ENCODE assay signal across 26 cellular contexts in genomic region chr7:155288055-155288454, GRCh38. TPM values are rescaled to one million over a fixed set of nuclear protein-coding genes. Genes with fewer than 3 reads are reported as not detected.
A peak's percentile ranks its signal among the peaks of the same experiment; 100 is the strongest.
DNase-seq lines count a peak whose midpoint lies in the region; ATAC-seq, FAIRE-seq and TF ChIP-seq lines count a peak whose summit lies in the region.
"Had no signal": no experiment of that assay in that cellular context is flagged by ENCODE, and none has a peak within 500 bp of the region (broad histone marks: within the 10 kb centered on the region; RNA-seq: fewer than 3 reads in every experiment).

No MANE protein-coding gene starts in this region.

- TF ChIP-seq POLR2A in right lobe of liver (IDR thresholded peaks at IDR 0.05) (no peak), HepG2 (IDR thresholded peaks at IDR 0.05; ENCODE audit: insufficient read depth in 1 of 2, low read depth in 2 of 2, low read length in 2 of 2) (no peak)

- no peak for FAIRE-seq in HepG2 (lab: Jason Lieb, UNC)
- FAIRE-seq: D721Med, GM19239, HTR-8/SVneo had no signal

- TF ChIP-seq EP300 in HepG2 (IDR thresholded peaks at IDR 0.05; ENCODE audit: low read depth in 2 of 2, low read length in 2 of 2) (no peak), HepG2 (CRISPR knock-in tag; IDR thresholded peaks at IDR 0.05; ENCODE audit: borderline replicate concordance) (no peak)

- H2AFZ ChIP-seq in HepG2 (ENCODE audit: low read length) (no peak overlapping the region), neural progenitor cell (replicated peaks) (no peak overlapping the region)

- H3K4me1 Mint-ChIP-seq in activated B cell treated with CpG ODN at 0.5 μM for 24 hours (peaks cover 24% of the 10 kb centered on the region), neural progenitor cell (peaks cover 13% of the 10 kb centered on the region)
- peaks cover 53% of the 10 kb centered on the region for H3K4me1 Mint-ChIP-seq in activated naive CD4-positive, alpha-beta T cell treated with anti-CD3 and anti-CD28 coated beads, Interleukin-2, amount 10 ng/mL, durations not matched to agents 7 days and 5 days
- H3K4me1 Mint-ChIP-seq in CD8-positive, alpha-beta memory T cell, result peaks cover 4 to 24% (median 16%) of the 10 kb centered on the region in 3 donors

- in situ Hi-C loops in HepG2 (cut with HindIII; ENCODE audit: extremely low pct_ligation_motif_present, low pct_unique_long_range_greater_than_20kb), result no loop called here

- 95% methylated on average over 13 of the region's 18 CpGs for WGBS in right lobe of liver (ENCODE audit: insufficient coverage, low coverage, low lambda C conversion rate, missing lambda C conversion rate)
- WGBS in HepG2 (ENCODE audit: low lambda C conversion rate), result 20% methylated on average over 8 of the region's 18 CpGs

- H3K79me2 ChIP-seq in HepG2 (ENCODE audit: insufficient read depth, low read length), result no peaks in the 10 kb centered on the region
- H3K79me2 ChIP-seq in neural progenitor cell (ENCODE audit: low read depth), result no peaks in the 10 kb centered on the region

- H3K27me3 Mint-ChIP-seq in activated B cell treated with CpG ODN at 0.5 μM for 24 hours (peaks cover 9% of the 10 kb centered on the region), neural progenitor cell (ENCODE audit: insufficient read depth, low read depth) (peaks cover 8% of the 10 kb centered on the region)
- peaks cover 35% of the 10 kb centered on the region for H3K27me3 Mint-ChIP-seq in activated naive CD4-positive, alpha-beta T cell treated with anti-CD3 and anti-CD28 coated beads, Interleukin-2, amount 10 ng/mL, durations not matched to agents 7 days and 5 days
- H3K27me3 Mint-ChIP-seq in CD8-positive, alpha-beta memory T cell, result peaks cover 5 to 15% of the 10 kb centered on the region in 2 donors

- H3K36me3 Mint-ChIP-seq in activated B cell treated with CpG ODN at 0.5 μM for 24 hours (ENCODE audit: low read depth), result no peaks in the 10 kb centered on the region
- peaks cover 4% of the 10 kb centered on the region for H3K36me3 Mint-ChIP-seq in neural progenitor cell
- H3K36me3 Mint-ChIP-seq in activated naive CD4-positive, alpha-beta T cell treated with anti-CD3 and anti-CD28 coated beads, Interleukin-2, amount 10 ng/mL, durations not matched to agents 7 days and 5 days, result peaks cover 11% of the 10 kb centered on the region
- H3K36me3 Mint-ChIP-seq in CD8-positive, alpha-beta memory T cell, result peaks cover 0 to 2% (median 0%) of the 10 kb centered on the region in 3 donors

- H3K4me3 ChIP-seq in right lobe of liver (no peak overlapping the region), HepG2 (replicated peaks in 1 of 3; ENCODE audit: insufficient read depth in 1 of 3, low read depth in 2 of 3, low read length in 3 of 3) (no peak overlapping the region), neural progenitor cell (no peak overlapping the region)
- no peak overlapping the region for H3K4me3 ChIP-seq in CD8-positive, alpha-beta memory T cell (ENCODE audit: low read length)
- H3K4me3 ChIP-seq: SK-N-MC had no signal

- H3K4me1 ChIP-seq in right lobe of liver (no peaks in the 10 kb centered on the region), HepG2 (ENCODE audit: insufficient read depth, low read length) (no peaks in the 10 kb centered on the region), neural progenitor cell (no peaks in the 10 kb centered on the region)
- H3K4me1 ChIP-seq in CD8-positive, alpha-beta memory T cell (ENCODE audit: insufficient read depth, low read length), result peaks cover 3% of the 10 kb centered on the region

- no peak for TF ChIP-seq RAD21 in HepG2 (CRISPR knock-in tag; IDR thresholded peaks at IDR 0.05)

- CTCF ChIA-PET in HepG2 (lab: Yijun Ruan, JAX; ENCODE audit: low intra/inter-chr PET ratio, low total read pairs) (no interaction called here), activated B cell treated with CpG ODN at 0.5 μM for 24 hours (lab: Charles Lee) (no interaction called here)
- CTCF ChIA-PET in activated naive CD4-positive, alpha-beta T cell treated with anti-CD3 and anti-CD28 coated beads, Interleukin-2, amount 10 ng/mL, durations not matched to agents 7 days and 5 days (lab: Charles Lee), result interaction anchor here (0.6 kb wide), 1 partner anchor 250 kb away, joined by 3 read pairs; no protein-coding TSS in a partner anchor
- CTCF ChIA-PET in CD8-positive, alpha-beta memory T cell (lab: Charles Lee), result no interaction called here

- H3F3A ChIP-seq in neural progenitor cell (ENCODE audit: low read depth), result no peaks in the 10 kb centered on the region

- peak in 2 of 3 donors; percentile 40 to 53 for DNase-seq in right lobe of liver
- no peak for DNase-seq in HepG2 (ENCODE audit: low spot score)
- DNase-seq in activated B cell treated with CpG ODN at 0.5 μM for 24 hours, result peak; percentile 4
- no peak for DNase-seq in neural progenitor cell (ENCODE audit: low spot score)
- no peak for DNase-seq in activated naive CD4-positive, alpha-beta T cell treated with anti-CD3 and anti-CD28 coated beads, Interleukin-2, amount 10 ng/mL, durations not matched to agents 7 days and 5 days
- no peak for DNase-seq in CD8-positive, alpha-beta memory T cell
- no peak for DNase-seq in germinal center (ENCODE audit: low spot score)
- DNase-seq: DMS53; EL; GF-D8; GOT3; HCEC 1CT; IMR-90; NCI-H1105 treated with DMSO at 0.1 percent for 48 hours; NCI-H2029 treated with DMSO at 0.1 percent for 48 hours; NCI-H345; NCI-H524; NCI-H774; NK-92 treated with Interleukin-12 subunit alpha and Interleukin-12 subunit beta, amount 100 ng/mL, for 24 hours; SHP77 treated with DMSO at 0.1 percent for 48 hours had no signal

- no peak overlapping the region for H3K27ac Mint-ChIP-seq in activated B cell treated with CpG ODN at 0.5 μM for 24 hours
- H3K27ac Mint-ChIP-seq in neural progenitor cell, result peak overlapping the region; percentile 35
- H3K27ac Mint-ChIP-seq in activated naive CD4-positive, alpha-beta T cell treated with anti-CD3 and anti-CD28 coated beads, Interleukin-2, amount 10 ng/mL, durations not matched to agents 7 days and 5 days, result no peak overlapping the region
- H3K27ac Mint-ChIP-seq in CD8-positive, alpha-beta memory T cell, result no peak overlapping the region

- intact Hi-C loops in right lobe of liver (cut with DNase I), result no loop called here
- intact Hi-C loops in HepG2 (cut with micrococcal nuclease; ENCODE audit: unreplicated experiment), result no loop called here
- intact Hi-C loops in activated B cell treated with CpG ODN at 0.5 μM for 24 hours (cut with micrococcal nuclease), result no loop called here

- no peak overlapping the region for H3K4me2 ChIP-seq in HepG2 (ENCODE audit: low read depth, low read length)
- H3K4me2 ChIP-seq in neural progenitor cell, result no peak overlapping the region
- H3K4me2 ChIP-seq: KMS-11 had no signal

- H4K20me1 ChIP-seq in HepG2 (ENCODE audit: insufficient read depth, low read length), result no peaks in the 10 kb centered on the region
- H4K20me1 ChIP-seq in neural progenitor cell (ENCODE audit: low read depth), result no peaks in the 10 kb centered on the region

- H3K9me3 ChIP-seq in right lobe of liver (no peaks in the 10 kb centered on the region), HepG2 (ENCODE audit: low read length) (no peaks in the 10 kb centered on the region), neural progenitor cell (ENCODE audit: low read depth) (no peaks in the 10 kb centered on the region)
- no peaks in the 10 kb centered on the region for H3K9me3 ChIP-seq in CD8-positive, alpha-beta memory T cell (ENCODE audit: low read length)

- H3K4me3 Mint-ChIP-seq in activated B cell treated with CpG ODN at 0.5 μM for 24 hours (no peak overlapping the region), neural progenitor cell (no peak overlapping the region)
- no peak overlapping the region for H3K4me3 Mint-ChIP-seq in activated naive CD4-positive, alpha-beta T cell treated with anti-CD3 and anti-CD28 coated beads, Interleukin-2, amount 10 ng/mL, durations not matched to agents 7 days and 5 days
- no peak overlapping the region for H3K4me3 Mint-ChIP-seq in CD8-positive, alpha-beta memory T cell

- H3K27ac ChIP-seq in right lobe of liver (no peak overlapping the region), HepG2 (ENCODE audit: extremely low read length, insufficient read depth, low read length) (no peak overlapping the region), neural progenitor cell (no peak overlapping the region)
- H3K27ac ChIP-seq in CD8-positive, alpha-beta memory T cell (ENCODE audit: low read depth, low read length), result no peak overlapping the region
- H3K27ac ChIP-seq: KMS-11, RWPE1, SK-N-MC had no signal

- TF ChIP-seq CTCF in right lobe of liver (IDR thresholded peaks at IDR 0.05) (no peak), HepG2 (CRISPR knock-in tag; IDR thresholded peaks at IDR 0.05) (no peak), activated B cell treated with CpG ODN at 0.5 μM for 24 hours (IDR thresholded peaks at IDR 0.05) (no peak), neural progenitor cell (IDR thresholded peaks at IDR 0.05) (no peak)

- ATAC-seq in right lobe of liver, result no peak
- no peak for ATAC-seq in HepG2
- ATAC-seq in activated B cell treated with CpG ODN at 0.5 μM for 24 hours (ENCODE audit: low read depth), result no peak

- POLR2A ChIA-PET in HepG2 (lab: Yijun Ruan, JAX), result no interaction called here
- POLR2A ChIA-PET in activated B cell treated with CpG ODN at 0.5 μM for 24 hours (lab: Charles Lee), result interaction anchor here (2.6 kb wide), 1 partner anchor 9 kb away, joined by 13 read pairs; the partner anchor contains the start of gene INSIG1
- POLR2A ChIA-PET in CD8-positive, alpha-beta memory T cell (lab: Charles Lee), result no interaction called here

- H3K9me3 Mint-ChIP-seq in activated B cell treated with CpG ODN at 0.5 μM for 24 hours (no peaks in the 10 kb centered on the region), neural progenitor cell (peaks cover 21% of the 10 kb centered on the region)
- peaks cover 11% of the 10 kb centered on the region for H3K9me3 Mint-ChIP-seq in activated naive CD4-positive, alpha-beta T cell treated with anti-CD3 and anti-CD28 coated beads, Interleukin-2, amount 10 ng/mL, durations not matched to agents 7 days and 5 days
- H3K9me3 Mint-ChIP-seq in CD8-positive, alpha-beta memory T cell, result no peaks in the 10 kb centered on the region

- BruUV-seq in HepG2 (replicated peaks; lab: Mats Ljungman, UMichigan), result no TSS peak

- H3K9ac ChIP-seq in HepG2 (ENCODE audit: insufficient read depth, low read depth, low read length), result no peak overlapping the region
- H3K9ac ChIP-seq in neural progenitor cell, result no peak overlapping the region
- H3K9ac ChIP-seq: KMS-11 had no signal

- H3K36me3 ChIP-seq in right lobe of liver, result no peaks in the 10 kb centered on the region
- no peaks in the 10 kb centered on the region for H3K36me3 ChIP-seq in HepG2 (replicated peaks in 1 of 2; ENCODE audit: control insufficient read depth in 1 of 2, insufficient read depth in 2 of 2, low read length in 2 of 2)
- no peaks in the 10 kb centered on the region for H3K36me3 ChIP-seq in neural progenitor cell
- no peaks in the 10 kb centered on the region for H3K36me3 ChIP-seq in CD8-positive, alpha-beta memory T cell (ENCODE audit: insufficient read depth, low read length)

- no peaks in the 10 kb centered on the region for H3K27me3 ChIP-seq in right lobe of liver
- peaks cover 7 to 35% of the 10 kb centered on the region in 2 experiments; a peak in 4 of 5 replicates for H3K27me3 ChIP-seq in HepG2 (ENCODE audit: control insufficient read depth in 1 of 2, insufficient read depth in 2 of 2, low read length in 2 of 2)
- H3K27me3 ChIP-seq in neural progenitor cell, result no peaks in the 10 kb centered on the region
- H3K27me3 ChIP-seq in CD8-positive, alpha-beta memory T cell (ENCODE audit: insufficient read depth, low read length, poor library complexity, severe bottlenecking), result no peaks in the 10 kb centered on the region

RNA-seq across cellular contexts. Expression of gene INSIG1, which starts 9.6 kb away (rescaled TPM):
- total RNA-seq in right lobe of liver, result 100 to 1,000 TPM; 130 to 625 (median 205) TPM
- total RNA-seq in HepG2 (2016; rRNA removed; fragmentation: Illumina TruSeq; extraction: Trizol), result 0.11 and 0.20 TPM in 2 replicates
- 0.26 TPM in 1 of 2 replicates, not detected in the other for total RNA-seq in HepG2 (2016; cell fraction: cytosol; rRNA removed; fragmentation: Illumina TruSeq; extraction: Trizol; ENCODE audit: low read depth)
- total RNA-seq in HepG2 (2016; cell fraction: insoluble cytoplasmic fraction; rRNA removed; fragmentation: Illumina TruSeq; extraction: Trizol), result 0.09 and 0.13 TPM in 2 replicates
- total RNA-seq in HepG2 (2016; cell fraction: membrane; rRNA removed; fragmentation: Illumina TruSeq; extraction: Trizol), result 0.09 and 0.48 TPM in 2 replicates
- not detected in 2 replicates for total RNA-seq in HepG2 (2016; cell fraction: nucleus; rRNA removed; fragmentation: Illumina TruSeq; extraction: Trizol)
- 0.07 and 0.16 TPM in 2 replicates for polyA plus RNA-seq in HepG2 (2011; rRNA removed)
- 0.10 and 0.17 TPM in 2 replicates for polyA plus RNA-seq in HepG2 (2011; cell fraction: cytosol; rRNA removed)
- 0.10 and 0.23 TPM in 2 replicates for polyA plus RNA-seq in HepG2 (2011; cell fraction: nucleus; rRNA removed)
- polyA plus RNA-seq in HepG2 (2012), result 0.08 and 0.17 TPM in 2 replicates
- polyA plus RNA-seq in HepG2 (2016; cell fraction: cytosol; fragmentation: Illumina TruSeq; extraction: Trizol; ENCODE audit: low read depth), result 0.03 TPM in 1 of 2 replicates, not detected in the other
- 0.10 TPM in 1 of 2 replicates, not detected in the other for polyA plus RNA-seq in HepG2 (2016; cell fraction: insoluble cytoplasmic fraction; fragmentation: Illumina TruSeq; extraction: Trizol; ENCODE audit: low read depth)
- polyA plus RNA-seq in HepG2 (2016; cell fraction: membrane; fragmentation: Illumina TruSeq; extraction: Trizol; ENCODE audit: low read depth), result 0.13 TPM in 1 of 2 replicates, not detected in the other
- polyA plus RNA-seq in HepG2 (2016; cell fraction: nucleus; fragmentation: Illumina TruSeq; extraction: Trizol; ENCODE audit: insufficient read depth, low read depth), result 0.25 TPM in 1 of 2 replicates, not detected in the other
- 0.60 and 64.4 TPM in 2 replicates for polyA minus RNA-seq in HepG2 (2011; rRNA and poly(A)+ RNA removed; ENCODE audit: low replicate concordance)
- 0.30 and 0.35 TPM in 2 replicates for polyA minus RNA-seq in HepG2 (2011; cell fraction: cytosol; rRNA and poly(A)+ RNA removed)
- polyA minus RNA-seq in HepG2 (2011; cell fraction: nucleus; rRNA and poly(A)+ RNA removed), result 0.25 and 0.52 TPM in 2 replicates
- total RNA-seq in activated B cell treated with CpG ODN at 0.5 μM for 24 hours, result 76.0 and 79.6 TPM in 2 replicates
- total RNA-seq in neural progenitor cell (ENCODE audit: low replicate concordance), result 94.3 and 96.2 TPM in 2 replicates
- total RNA-seq in CD8-positive, alpha-beta memory T cell, result 10 to 100 TPM; 25.0 to 27.3 TPM
- 29.5 TPM for polyA plus RNA-seq in CD8-positive, alpha-beta memory T cell

Comparison
In these comparisons a context has a peak if more than half of its experiments do, and no peak if none do; other contexts are left out.
1. DNase-seq: peak in right lobe of liver (2 of 3) and activated B cell treated with CpG ODN at 0.5 μM for 24 hours (single experiment); none in HepG2 (single experiment), neural progenitor cell (single experiment), activated naive CD4-positive, alpha-beta T cell treated with anti-CD3 and anti-CD28 coated beads, Interleukin-2, amount 10 ng/mL, durations not matched to agents 7 days and 5 days (single experiment), CD8-positive, alpha-beta memory T cell (0 of 5) and germinal center (single experiment).
2. RNA of gene INSIG1, which starts 9.6 kb away (total RNA-seq): 130 to 625 TPM in right lobe of liver, 94.3 to 96.2 TPM in neural progenitor cell, 76.0 to 79.6 TPM in activated B cell treated with CpG ODN at 0.5 μM for 24 hours and 25.0 to 27.3 TPM in CD8-positive, alpha-beta memory T cell; 0.09 to 0.48 TPM in HepG2; every median in the first group is over 10 times any median in the second.